Comparison of ENCODE assay signal across 23 cellular contexts in genomic region chr13:99555149-99555548, GRCh38.
"Had no signal": no experiment of that assay in that cellular context is flagged by ENCODE, and none has a peak within 500 bp of the region (broad histone marks: within the 10 kb centered on the region; RNA-seq: fewer than 3 reads in every experiment).

No MANE protein-coding gene starts in this region.

- H3K4me3 Mint-ChIP-seq: dendritic cell treated with granulocyte-macrophage colony-stimulating factor and Interleukin-4, amounts not matched to agents 40 ng/mL and 50 ng/mL, for 4 days; immature natural killer cell; nephron; stimulated activated memory B cell treated with anti-CD40 and anti-IgM and Interleukin-4, amounts not matched to agents 10 μg/mL and 1 μg/mL and 100 μg/mL, for 72 hours; stimulated activated naive CD8-positive, alpha-beta T cell treated with anti-CD3 and anti-CD28 coated beads, Interleukin-15, Interleukin-2, amounts not matched to agents 100 ng/mL and 50 ng/mL, for 24 hours had no signal

- ATAC-seq: gastroesophageal sphincter; lower lobe of right lung; pancreas; right cardiac atrium; stimulated activated memory B cell treated with anti-CD40 and anti-IgM and Interleukin-4, amounts not matched to agents 10 μg/mL and 1 μg/mL and 100 μg/mL, for 72 hours had no signal

- H3K27me3 Mint-ChIP-seq: dendritic cell treated with granulocyte-macrophage colony-stimulating factor and Interleukin-4, amounts not matched to agents 40 ng/mL and 50 ng/mL, for 4 days; progenitor cell of endocrine pancreas; stimulated activated memory B cell treated with anti-CD40 and anti-IgM and Interleukin-4, amounts not matched to agents 10 μg/mL and 1 μg/mL and 100 μg/mL, for 72 hours; stimulated activated naive CD8-positive, alpha-beta T cell treated with anti-CD3 and anti-CD28 coated beads, Interleukin-15, Interleukin-2, amounts not matched to agents 100 ng/mL and 50 ng/mL, for 24 hours had no signal

- H3K27me3 ChIP-seq: esophagus squamous epithelium, gastroesophageal sphincter, pancreas, spleen, tibial artery had no signal

- FAIRE-seq: keratinocyte had no signal

- H3K4me1 ChIP-seq: esophagus squamous epithelium, left ventricle myocardium inferior, lower lobe of right lung, pancreas, spleen, tibial artery had no signal

- H3K27ac ChIP-seq: esophagus squamous epithelium, gastroesophageal sphincter, left ventricle myocardium inferior, lower lobe of right lung, pancreas, spleen, tibial artery had no signal

- H3K27ac Mint-ChIP-seq: dendritic cell treated with granulocyte-macrophage colony-stimulating factor and Interleukin-4, amounts not matched to agents 40 ng/mL and 50 ng/mL, for 4 days; immature natural killer cell; nephron; stimulated activated memory B cell treated with anti-CD40 and anti-IgM and Interleukin-4, amounts not matched to agents 10 μg/mL and 1 μg/mL and 100 μg/mL, for 72 hours; stimulated activated naive CD8-positive, alpha-beta T cell treated with anti-CD3 and anti-CD28 coated beads, Interleukin-15, Interleukin-2, amounts not matched to agents 100 ng/mL and 50 ng/mL, for 24 hours had no signal

- H3K9me3 ChIP-seq: esophagus squamous epithelium, gastroesophageal sphincter, left ventricle myocardium inferior, lower lobe of right lung, pancreas, spleen, tibial artery had no signal

- H3K4me1 Mint-ChIP-seq: nephron had no signal

- H3K4me3 ChIP-seq: esophagus squamous epithelium, gastroesophageal sphincter, left ventricle myocardium inferior, lower lobe of right lung, pancreas, spleen, tibial artery had no signal

- DNase-seq: esophagus squamous epithelium; foreskin fibroblast; glutamatergic neuron; immature natural killer cell; left ventricle myocardium inferior; lower lobe of right lung; mesenchymal stem cell; midbrain; occipital lobe; pancreas; right cardiac atrium; spleen; stimulated activated CD4-positive, alpha-beta T cell treated with anti-CD3 and anti-CD28 coated beads, Interleukin-15, amount 100 ng/mL, for 24 hours; stimulated activated CD4-positive, alpha-beta T cell treated with anti-CD3 and anti-CD28 coated beads, Interleukin-1b, Interleukin-23, amount 100 ng/mL, for 48 hours; stimulated activated CD4-positive, alpha-beta T cell treated with anti-CD3 and anti-CD28 coated beads, Interleukin-4, amount 100 ng/mL, for 24 hours; tibial artery had no signal

- H3K9me3 Mint-ChIP-seq: dendritic cell treated with granulocyte-macrophage colony-stimulating factor and Interleukin-4, amounts not matched to agents 40 ng/mL and 50 ng/mL, for 4 days; immature natural killer cell; nephron; stimulated activated memory B cell treated with anti-CD40 and anti-IgM and Interleukin-4, amounts not matched to agents 10 μg/mL and 1 μg/mL and 100 μg/mL, for 72 hours; stimulated activated naive CD8-positive, alpha-beta T cell treated with anti-CD3 and anti-CD28 coated beads, Interleukin-15, Interleukin-2, amounts not matched to agents 100 ng/mL and 50 ng/mL, for 24 hours had no signal
